In genomic region chr1:26696645-26697440, GRCh38 we compare ENCODE assay signal across 8 cellular contexts. TPM values are rescaled to one million over a fixed set of nuclear protein-coding genes. Genes with fewer than 3 reads are reported as not detected.
DNase-seq lines count a peak whose midpoint lies in the region; ATAC-seq and TF ChIP-seq lines count a peak whose summit lies in the region.

No MANE protein-coding gene starts in this region.

- ATAC-seq in HG03442 (IDR thresholded peaks at IDR 0.05; ENCODE audit: unreplicated experiment): no peak

- intact Hi-C loops in esophagus muscularis mucosa (cut with DNase I) (no loop called here), testis (cut with DNase I; ENCODE audit: low total_unique reads) (loop anchor here (5.0 kb wide), 1 partner anchor 90 kb away; the partner anchor contains the start of gene PIGV)

- H3K27ac ChIP-seq in KMS-11: peak overlapping the region; percentile 80
- H3K27ac ChIP-seq in esophagus muscularis mucosa (replicated peaks in 1 of 4): peak overlapping the region; percentile 96 to 99 (median 98)
- peak overlapping the region; percentile 97 to 99 for H3K27ac ChIP-seq in testis

- H3K27me3 ChIP-seq in KMS-11 (ENCODE audit: insufficient read depth, low read depth): no peaks in the 10 kb centered on the region
- H3K27me3 ChIP-seq in esophagus muscularis mucosa: peaks cover 0 to 4% (median 0%) of the 10 kb centered on the region in 4 donors
- H3K27me3 ChIP-seq in neuron (ENCODE audit: insufficient read depth, low read length): no peaks in the 10 kb centered on the region
- no peaks in the 10 kb centered on the region for H3K27me3 ChIP-seq in testis

- WGBS in esophagus muscularis mucosa: 0% methylated on average over 16 of the region's 100 CpGs
- 0 to 2% methylated on average over 1 to 50 of the region's 100 CpGs for WGBS in testis, 2 donors

- H3K9ac ChIP-seq in KMS-11: peak overlapping the region; percentile 93

- TF ChIP-seq CTCF in KMS-11 (conservative IDR thresholded peaks at IDR 0.05; ENCODE audit: low read depth, low read length): no peak
- no peak for TF ChIP-seq CTCF in esophagus muscularis mucosa (IDR thresholded peaks at IDR 0.05)
- no peak for TF ChIP-seq CTCF in testis (IDR thresholded peaks at IDR 0.05)

- H3K4me1 ChIP-seq in KMS-11 (ENCODE audit: low read depth, poor library complexity, severe bottlenecking): peaks cover 52% of the 10 kb centered on the region
- H3K4me1 ChIP-seq in esophagus muscularis mucosa: peaks cover 57 to 69% (median 68%) of the 10 kb centered on the region in 4 donors
- peaks cover 50% of the 10 kb centered on the region for H3K4me1 ChIP-seq in neuron (ENCODE audit: insufficient read depth, low read length)
- peaks cover 53% of the 10 kb centered on the region for H3K4me1 ChIP-seq in testis

- TF ChIP-seq EP300 in esophagus muscularis mucosa (IDR thresholded peaks at IDR 0.05): no peak

- H3K79me2 ChIP-seq in KMS-11 (ENCODE audit: insufficient read depth, low read depth): peaks cover 50% of the 10 kb centered on the region

- no peaks in the 10 kb centered on the region for H3K36me3 ChIP-seq in KMS-11 (ENCODE audit: insufficient read depth)
- no peaks in the 10 kb centered on the region for H3K36me3 ChIP-seq in esophagus muscularis mucosa
- no peaks in the 10 kb centered on the region for H3K36me3 ChIP-seq in neuron (ENCODE audit: insufficient read depth, low read length)
- no peaks in the 10 kb centered on the region for H3K36me3 ChIP-seq in testis (ENCODE audit: low read depth, missing control alignments)

- peaks cover 15% of the 10 kb centered on the region for H4K20me1 ChIP-seq in KMS-11 (ENCODE audit: insufficient read depth)

- no peak overlapping the region for H3K4me3 ChIP-seq in KMS-11 (IDR thresholded peaks at IDR 0.05; ENCODE audit: insufficient read depth, low read depth, low read length)
- peak overlapping the region; percentile 80 to 95 (median 89) for H3K4me3 ChIP-seq in esophagus muscularis mucosa
- H3K4me3 ChIP-seq in neuron (ENCODE audit: low read length): peak overlapping the region; percentile 56
- peak overlapping the region; percentile 98 to 99 for H3K4me3 ChIP-seq in testis

- TF ChIP-seq POLR2A in esophagus muscularis mucosa (IDR thresholded peaks at IDR 0.05; ENCODE audit: low read depth) (no peak), testis (IDR thresholded peaks at IDR 0.05) (no peak)

- peak overlapping the region; percentile 22; the same call in 1 of the 2 replicates for H3K4me2 ChIP-seq in KMS-11

- H2AFZ ChIP-seq in KMS-11 (ENCODE audit: low read depth): no peak overlapping the region
- H2AFZ ChIP-seq in neuron (ENCODE audit: low read depth, low read length): no peak overlapping the region

- H3K9me3 ChIP-seq in esophagus muscularis mucosa: no peaks in the 10 kb centered on the region
- no peaks in the 10 kb centered on the region for H3K9me3 ChIP-seq in neuron (ENCODE audit: low read length)
- no peaks in the 10 kb centered on the region for H3K9me3 ChIP-seq in testis

- DNase-seq in CD1c-positive myeloid dendritic cell (ENCODE audit: extremely low spot score) (peak; percentile 38), activated T-cell treated with anti-CD3 and anti-CD28 coated beads for 1 hour (ENCODE audit: low read depth) (peak; percentile 59), esophagus muscularis mucosa (ENCODE audit: extremely low spot score) (no peak), testis (peak; percentile 49), KG1 (lab: John Stamatoyannopoulos, UW) (no peak)

RNA-seq across cellular contexts. Expression of gene ARID1A, which starts 1.0 kb away (rescaled TPM):
- total RNA-seq in esophagus muscularis mucosa (10 to 100 TPM; 36.8 to 76.2 (median 44.5) TPM), testis (100 to 1,000 TPM; 106 to 119 TPM)
- polyA plus RNA-seq in testis (ENCODE audit: insufficient read depth, low read depth, low replicate concordance): 53.7 TPM

Comparison
In these comparisons a context has a peak if more than half of its experiments do, and no peak if none do; other contexts are left out.
1. DNase-seq: peak in CD1c-positive myeloid dendritic cell (single experiment), activated T-cell treated with anti-CD3 and anti-CD28 coated beads for 1 hour (single experiment) and testis (single experiment); none in esophagus muscularis mucosa (single experiment) and KG1 (single experiment).
2. Peak in every context shown above with its lines, with median percentiles within 50 percentile points of each other: H3K27ac ChIP-seq.